ENCODE assay signal across 9 cellular contexts in genomic region chr17:1488826-1489275, GRCh38. TPM values are rescaled to one million over a fixed set of nuclear protein-coding genes. Genes with fewer than 3 reads are reported as not detected.
DNase-seq lines count a peak whose midpoint lies in the region; ATAC-seq lines count a peak whose summit lies in the region.
"Had no signal": no experiment of that assay in that cellular context is flagged by ENCODE, and none has a peak within 500 bp of the region (broad histone marks: within the 10 kb centered on the region; RNA-seq: fewer than 3 reads in every experiment).

No MANE protein-coding gene starts in this region.

- H3K27me3 ChIP-seq in ACC112 (ENCODE audit: insufficient read depth, low read length) = no peaks in the 10 kb centered on the region

- intact Hi-C loops in dendritic cell treated with granulocyte-macrophage colony-stimulating factor and Interleukin-4, amounts not matched to agents 40 ng/mL and 50 ng/mL, for 4 days (cut with micrococcal nuclease) = no loop called here

- peaks cover 22% of the 10 kb centered on the region for H3K4me1 ChIP-seq in ACC112 (ENCODE audit: control insufficient read depth, insufficient read depth, low read length, unreplicated experiment)

- H2AFZ ChIP-seq in ACC112 (ENCODE audit: low read length, unreplicated experiment) = no peak overlapping the region

- ATAC-seq in natural killer cell treated with Interleukin-12 subunit alpha and Interleukin-12 subunit beta and Interleukin-15 and Interleukin-18, amount 100 ng/mL, for 72 hours = no peak
- ATAC-seq in GM18502 (IDR thresholded peaks at IDR 0.05; ENCODE audit: poor library complexity, unreplicated experiment) (no peak), GM21825 (IDR thresholded peaks at IDR 0.05; ENCODE audit: unreplicated experiment) (no peak)
- ATAC-seq in activated CD4-positive, CD25-positive, alpha-beta regulatory T cell treated with anti-CD3 and anti-CD28 coated beads, Interleukin-2, amount 50 U/mL, for 24 hours = no peak

- peak overlapping the region; percentile 69 for H3K27ac ChIP-seq in ACC112 (ENCODE audit: low read depth, low read length)

- no peaks in the 10 kb centered on the region for H3K36me3 ChIP-seq in ACC112 (ENCODE audit: insufficient read depth, low read length)

- H3K4me3 ChIP-seq in ACC112 (ENCODE audit: low read depth, low read length) = peak overlapping the region; percentile 69

- no peaks in the 10 kb centered on the region for H3K9me3 Mint-ChIP-seq in IgD-negative memory B cell
- H3K9me3 Mint-ChIP-seq in dendritic cell treated with granulocyte-macrophage colony-stimulating factor and Interleukin-4, amounts not matched to agents 40 ng/mL and 50 ng/mL, for 4 days = no peaks in the 10 kb centered on the region
- H3K9me3 Mint-ChIP-seq in natural killer cell treated with Interleukin-12 subunit alpha and Interleukin-12 subunit beta and Interleukin-15 and Interleukin-18, amount 100 ng/mL, for 72 hours = no peaks in the 10 kb centered on the region

- peak overlapping the region; percentile 68 to 93 (median 78) for H3K4me3 Mint-ChIP-seq in IgD-negative memory B cell
- H3K4me3 Mint-ChIP-seq in dendritic cell treated with granulocyte-macrophage colony-stimulating factor and Interleukin-4, amounts not matched to agents 40 ng/mL and 50 ng/mL, for 4 days = peak overlapping the region; percentile 78
- peak overlapping the region; percentile 17 for H3K4me3 Mint-ChIP-seq in natural killer cell treated with Interleukin-12 subunit alpha and Interleukin-12 subunit beta and Interleukin-15 and Interleukin-18, amount 100 ng/mL, for 72 hours

- H3K27me3 Mint-ChIP-seq in IgD-negative memory B cell = no peaks in the 10 kb centered on the region
- H3K27me3 Mint-ChIP-seq in dendritic cell treated with granulocyte-macrophage colony-stimulating factor and Interleukin-4, amounts not matched to agents 40 ng/mL and 50 ng/mL, for 4 days = peaks cover 12% of the 10 kb centered on the region
- H3K27me3 Mint-ChIP-seq in natural killer cell treated with Interleukin-12 subunit alpha and Interleukin-12 subunit beta and Interleukin-15 and Interleukin-18, amount 100 ng/mL, for 72 hours = peaks cover 0 to 10% of the 10 kb centered on the region in 2 donors

- peaks cover 16 to 19% (median 17%) of the 10 kb centered on the region in 3 donors for H3K4me1 Mint-ChIP-seq in IgD-negative memory B cell
- H3K4me1 Mint-ChIP-seq in dendritic cell treated with granulocyte-macrophage colony-stimulating factor and Interleukin-4, amounts not matched to agents 40 ng/mL and 50 ng/mL, for 4 days (ENCODE audit: low read depth) = peaks cover 70% of the 10 kb centered on the region
- peaks cover 19 to 20% of the 10 kb centered on the region in 2 donors for H3K4me1 Mint-ChIP-seq in natural killer cell treated with Interleukin-12 subunit alpha and Interleukin-12 subunit beta and Interleukin-15 and Interleukin-18, amount 100 ng/mL, for 72 hours (ENCODE audit: low read depth in 2 of 2)

- H3K36me3 Mint-ChIP-seq in IgD-negative memory B cell = peaks cover 2% of the 10 kb centered on the region
- H3K36me3 Mint-ChIP-seq in dendritic cell treated with granulocyte-macrophage colony-stimulating factor and Interleukin-4, amounts not matched to agents 40 ng/mL and 50 ng/mL, for 4 days (ENCODE audit: low read depth) = peaks cover 34% of the 10 kb centered on the region
- no peaks in the 10 kb centered on the region for H3K36me3 Mint-ChIP-seq in natural killer cell treated with Interleukin-12 subunit alpha and Interleukin-12 subunit beta and Interleukin-15 and Interleukin-18, amount 100 ng/mL, for 72 hours

- no peak for DNase-seq in natural killer cell treated with Interleukin-12 subunit alpha and Interleukin-12 subunit beta and Interleukin-15 and Interleukin-18, amount 100 ng/mL, for 72 hours (ENCODE audit: low spot score)
- DNase-seq in inferior parietal cortex (ENCODE audit: extremely low spot score) = no peak
- DNase-seq: GDM1 had no signal

- peak overlapping the region; percentile 87 to 95 (median 88) for H3K27ac Mint-ChIP-seq in IgD-negative memory B cell
- peak overlapping the region; percentile 90 for H3K27ac Mint-ChIP-seq in dendritic cell treated with granulocyte-macrophage colony-stimulating factor and Interleukin-4, amounts not matched to agents 40 ng/mL and 50 ng/mL, for 4 days
- peak overlapping the region in 1 of 2 donors; percentile 63 for H3K27ac Mint-ChIP-seq in natural killer cell treated with Interleukin-12 subunit alpha and Interleukin-12 subunit beta and Interleukin-15 and Interleukin-18, amount 100 ng/mL, for 72 hours

- H3K79me2 ChIP-seq in ACC112 (ENCODE audit: control insufficient read depth, insufficient read depth, low read length, unreplicated experiment) = peaks cover 31% of the 10 kb centered on the region

RNA-seq across cellular contexts. Expression of gene MYO1C, which starts 3.6 kb away (rescaled TPM):
- polyA plus RNA-seq in IgD-negative memory B cell = 29.6 TPM
- 10 to 100 TPM; 16.8 to 54.5 TPM for total RNA-seq in natural killer cell treated with Interleukin-12 subunit alpha and Interleukin-12 subunit beta and Interleukin-15 and Interleukin-18, amount 100 ng/mL, for 72 hours

RNA-seq across cellular contexts. Expression of gene INPP5K, which starts 27.6 kb away (rescaled TPM):
- 51.7 TPM for polyA plus RNA-seq in IgD-negative memory B cell
- 10 to 100 TPM; 34.9 to 43.8 TPM for total RNA-seq in natural killer cell treated with Interleukin-12 subunit alpha and Interleukin-12 subunit beta and Interleukin-15 and Interleukin-18, amount 100 ng/mL, for 72 hours

RNA-seq across cellular contexts. Expression of gene CRK, which starts 32.8 kb away (rescaled TPM):
- 28.3 TPM for polyA plus RNA-seq in IgD-negative memory B cell
- total RNA-seq in natural killer cell treated with Interleukin-12 subunit alpha and Interleukin-12 subunit beta and Interleukin-15 and Interleukin-18, amount 100 ng/mL, for 72 hours = 10 to 100 TPM; 18.1 to 36.4 TPM

Comparison
In these comparisons a context has a peak if more than half of its experiments do, and no peak if none do; other contexts are left out.
1. H3K4me3 Mint-ChIP-seq: peak in every context shown above with its lines; median percentile 78 in dendritic cell treated with granulocyte-macrophage colony-stimulating factor and Interleukin-4, amounts not matched to agents 40 ng/mL and 50 ng/mL, for 4 days; 78 in IgD-negative memory B cell; 17 in natural killer cell treated with Interleukin-12 subunit alpha and Interleukin-12 subunit beta and Interleukin-15 and Interleukin-18, amount 100 ng/mL, for 72 hours.